ENCODE assay signal across 8 cellular contexts in the genomic region with DNA sequence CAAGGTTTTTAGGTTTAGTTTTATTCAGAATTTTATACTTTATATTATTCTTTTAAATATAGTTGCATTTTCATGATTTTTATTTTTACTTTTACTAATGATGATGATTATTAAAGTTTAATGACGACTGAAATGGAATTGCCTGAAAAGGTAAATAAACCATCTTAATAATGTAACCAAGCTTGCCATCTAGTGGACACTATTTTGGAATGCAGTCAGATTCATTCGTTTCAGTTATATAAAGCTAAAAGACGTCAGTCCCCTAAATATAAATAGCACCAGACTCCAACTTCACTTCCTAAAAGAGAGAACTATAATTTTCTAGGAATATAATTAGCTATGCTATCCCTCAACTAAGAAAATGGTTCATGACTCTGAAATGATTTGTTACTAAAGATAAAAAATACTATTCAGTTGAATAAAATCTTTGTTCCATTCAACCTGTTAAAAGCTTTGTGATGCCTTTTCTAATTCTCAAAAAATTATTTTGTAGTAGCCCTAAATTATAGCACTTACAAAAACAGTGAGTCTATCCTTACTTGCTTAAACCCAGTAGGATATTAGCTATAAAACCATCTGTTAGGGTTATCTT. TPM values are rescaled to one million over a fixed set of nuclear protein-coding genes. Genes with fewer than 3 reads are reported as not detected.
DNase-seq lines count a peak whose midpoint lies in the region; ATAC-seq lines count a peak whose summit lies in the region.

No MANE protein-coding gene starts in this region.

- H3K4me3 Mint-ChIP-seq in CD4-positive, alpha-beta memory T cell = no peak overlapping the region

- no peaks in the 10 kb centered on the region for H3K9me3 Mint-ChIP-seq in CD4-positive, alpha-beta memory T cell

- CTCF ChIA-PET in CD4-positive, alpha-beta memory T cell (lab: Charles Lee; ENCODE audit: partially characterized antibody) = interaction anchor here (0.6 to 3.3 kb wide), 21 partner anchors 8 to 1613 kb away, joined by 3 to 15 read pairs (median 4); no protein-coding TSS in a partner anchor

- H3K9me3 ChIP-seq in CD4-positive, alpha-beta memory T cell (ENCODE audit: control insufficient read depth in 1 of 2, low read length in 2 of 2) = no peaks in the 10 kb centered on the region

- intact Hi-C loops in CD4-positive, alpha-beta memory T cell (cut with micrococcal nuclease) = loop anchor here (2.0 to 5.0 kb wide), 3 partner anchors 58 to 217 kb away; partner anchors contain the start of gene CTNNAL1

- no peaks in the 10 kb centered on the region for H3K4me1 Mint-ChIP-seq in CD4-positive, alpha-beta memory T cell

- H3K4me3 ChIP-seq in CD4-positive, alpha-beta memory T cell (ENCODE audit: low read length in 2 of 2) = no peak overlapping the region
- no peak overlapping the region for H3K4me3 ChIP-seq in H7 (ENCODE audit: insufficient read depth, low read depth, low read length)

- H3K4me1 ChIP-seq in CD4-positive, alpha-beta memory T cell (ENCODE audit: insufficient read depth, low read length) = no peaks in the 10 kb centered on the region

- no peaks in the 10 kb centered on the region for H3K27me3 Mint-ChIP-seq in CD4-positive, alpha-beta memory T cell

- H3K36me3 Mint-ChIP-seq in CD4-positive, alpha-beta memory T cell = no peaks in the 10 kb centered on the region

- peak in 4 of 5 donors; percentile 23 to 28 (median 26) for DNase-seq in CD4-positive, alpha-beta memory T cell
- DNase-seq in H7 (peak; percentile 22), NOMO-1 treated with DMSO at 0.1 percent for 48 hours (lab: John Stamatoyannopoulos, UW; ENCODE audit: unreplicated experiment) (peak; percentile 42), dermis microvascular lymphatic vessel endothelial cell (ENCODE audit: low read depth in 2 of 2) (peak; percentile 74 to 77), medulla oblongata (ENCODE audit: extremely low spot score) (peak; percentile 83)

- H3K27ac ChIP-seq in CD4-positive, alpha-beta memory T cell (ENCODE audit: low read depth, low read length) = no peak overlapping the region

- POLR2A ChIA-PET in CD4-positive, alpha-beta memory T cell (lab: Charles Lee; ENCODE audit: partially characterized antibody) = no interaction called here

- no peaks in the 10 kb centered on the region for H3K36me3 ChIP-seq in CD4-positive, alpha-beta memory T cell (ENCODE audit: insufficient read depth, low read length)
- H3K36me3 ChIP-seq in H7 (replicated peaks; ENCODE audit: control insufficient read depth, insufficient read depth, low read length) = no peaks in the 10 kb centered on the region

- H3K27ac Mint-ChIP-seq in CD4-positive, alpha-beta memory T cell = no peak overlapping the region

- no peaks in the 10 kb centered on the region for H3K27me3 ChIP-seq in CD4-positive, alpha-beta memory T cell (ENCODE audit: insufficient read depth, low read length)
- H3K27me3 ChIP-seq in H7 (ENCODE audit: control insufficient read depth, insufficient read depth, low read length) = no peaks in the 10 kb centered on the region

- ATAC-seq in HG03045 (IDR thresholded peaks at IDR 0.05; ENCODE audit: unreplicated experiment) (no peak), HG03469 (IDR thresholded peaks at IDR 0.05; ENCODE audit: unreplicated experiment) (no peak), HG02623 (IDR thresholded peaks at IDR 0.05; ENCODE audit: unreplicated experiment) (no peak)

RNA-seq across cellular contexts. Expression of gene ABITRAM, which starts 19.9 kb away (rescaled TPM):
- 10 to 100 TPM in 1 of 2 experiments, 1 to 10 TPM in 1; 9.0 to 11.4 TPM for total RNA-seq in CD4-positive, alpha-beta memory T cell
- 10 to 100 TPM; 15.8 to 27.0 TPM for polyA plus RNA-seq in CD4-positive, alpha-beta memory T cell
- 5.2 and 7.6 TPM in 2 replicates for total RNA-seq in H7 (2014; rRNA removed; shearing (Covaris generic))
- total RNA-seq in dermis microvascular lymphatic vessel endothelial cell = 2.7 and 3.2 TPM in 2 replicates

RNA-seq across cellular contexts. Expression of gene ELP1, which starts 20.2 kb away (rescaled TPM):
- total RNA-seq in CD4-positive, alpha-beta memory T cell = 10 to 100 TPM; 29.4 to 32.3 TPM
- polyA plus RNA-seq in CD4-positive, alpha-beta memory T cell = 10 to 100 TPM; 21.2 to 21.3 TPM
- total RNA-seq in H7 (2014; rRNA removed; shearing (Covaris generic)) = 28.7 and 28.9 TPM in 2 replicates
- total RNA-seq in dermis microvascular lymphatic vessel endothelial cell = 25.5 and 28.3 TPM in 2 replicates

RNA-seq across cellular contexts. Expression of gene CTNNAL1, which starts 59.2 kb away (rescaled TPM):
- total RNA-seq in CD4-positive, alpha-beta memory T cell = 1 to 10 TPM; 2.6 to 3.3 TPM
- polyA plus RNA-seq in CD4-positive, alpha-beta memory T cell = 1 to 10 TPM; 1.8 to 2.3 TPM
- total RNA-seq in H7 (2014; rRNA removed; shearing (Covaris generic)) = 73.6 and 81.0 TPM in 2 replicates
- total RNA-seq in dermis microvascular lymphatic vessel endothelial cell = 93.3 and 108 TPM in 2 replicates

Comparison
In these comparisons a context has a peak if more than half of its experiments do, and no peak if none do; other contexts are left out.
1. DNase-seq: peak in every context shown above with its lines; median percentile 83 in medulla oblongata; 76 in dermis microvascular lymphatic vessel endothelial cell; 42 in NOMO-1 treated with DMSO at 0.1 percent for 48 hours; 26 in CD4-positive, alpha-beta memory T cell; 22 in H7.
2. RNA of gene CTNNAL1, which starts 59.2 kb away (total RNA-seq): 93.3 to 108 TPM in dermis microvascular lymphatic vessel endothelial cell and 73.6 to 81.0 TPM in H7; 2.6 to 3.3 TPM in CD4-positive, alpha-beta memory T cell; every median in the first group is over 10 times any median in the second.